In the genomic region with DNA sequence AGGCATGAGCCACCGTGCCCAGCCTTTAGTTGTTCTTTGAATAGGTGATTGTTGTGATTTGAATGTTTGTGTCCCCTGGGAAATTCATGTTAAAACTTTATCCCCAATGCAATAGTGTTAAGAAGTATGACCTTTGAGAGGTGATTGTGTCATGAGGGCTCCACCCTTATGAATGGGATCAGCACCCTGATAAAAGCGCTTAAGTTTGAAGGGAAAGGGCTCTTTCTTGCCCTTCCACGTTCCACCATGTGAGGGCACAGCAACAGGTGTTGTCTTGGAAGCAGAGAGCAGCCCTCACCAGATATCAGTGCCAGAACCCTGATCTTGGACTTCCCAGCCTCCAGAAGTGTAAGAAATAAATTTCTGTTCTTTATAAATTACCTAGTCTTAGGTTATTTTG, we compare ENCODE assay signal across 13 cellular contexts. TPM values are rescaled to one million over a fixed set of nuclear protein-coding genes. Genes with fewer than 3 reads are reported as not detected.
A peak's percentile ranks its signal among the peaks of the same experiment; 100 is the strongest.
DNase-seq lines count a peak whose midpoint lies in the region; ATAC-seq and TF ChIP-seq lines count a peak whose summit lies in the region.
"Had no signal": no experiment of that assay in that cellular context is flagged by ENCODE, and none has a peak within 500 bp of the region (broad histone marks: within the 10 kb centered on the region; RNA-seq: fewer than 3 reads in every experiment).

No MANE protein-coding gene starts in this region.

- POLR2A ChIA-PET in activated CD4-positive, alpha-beta T cell treated with anti-CD3 and anti-CD28 coated beads for 36 hours (lab: Charles Lee), result no interaction called here

- no peaks in the 10 kb centered on the region for H4K20me1 ChIP-seq in OCI-LY3 (ENCODE audit: insufficient read depth, low read length)

- no peak for ATAC-seq in activated CD4-positive, alpha-beta T cell treated with anti-CD3 and anti-CD28 coated beads for 36 hours
- no peak for ATAC-seq in upper lobe of right lung
- ATAC-seq: activated T-helper 17 cell treated with anti-CD3 and anti-CD28 coated beads, Interleukin-2, amount 50 U/mL, for 72 hours had no signal

- H3K4me3 ChIP-seq in OCI-LY3 (ENCODE audit: low read length) (no peak overlapping the region), endodermal cell (ENCODE audit: low read length) (no peak overlapping the region), upper lobe of right lung (no peak overlapping the region)

- H3K4me1 Mint-ChIP-seq in activated CD4-positive, alpha-beta T cell treated with anti-CD3 and anti-CD28 coated beads for 36 hours, result no peaks in the 10 kb centered on the region
- H3K4me1 Mint-ChIP-seq in endodermal cell, result peaks cover 3% of the 10 kb centered on the region
- H3K4me1 Mint-ChIP-seq: activated CD4-positive, alpha-beta T cell treated with anti-CD3 and anti-CD28 coated beads, Interleukin-2, amount 10 ng/mL, durations not matched to agents 24 days and 14 days; activated T-helper 17 cell treated with anti-CD3 and anti-CD28 coated beads, Interleukin-2, amount 50 U/mL, for 72 hours had no signal

- H3K4me2 ChIP-seq in OCI-LY3 (ENCODE audit: low read length), result no peak overlapping the region

- no peak overlapping the region for H3K27ac Mint-ChIP-seq in activated CD4-positive, alpha-beta T cell treated with anti-CD3 and anti-CD28 coated beads for 36 hours
- no peak overlapping the region for H3K27ac Mint-ChIP-seq in endodermal cell
- H3K27ac Mint-ChIP-seq: activated CD4-positive, alpha-beta T cell treated with anti-CD3 and anti-CD28 coated beads, Interleukin-2, amount 10 ng/mL, durations not matched to agents 24 days and 14 days; activated T-helper 17 cell treated with anti-CD3 and anti-CD28 coated beads, Interleukin-2, amount 50 U/mL, for 72 hours had no signal

- H3K36me3 Mint-ChIP-seq in activated CD4-positive, alpha-beta T cell treated with anti-CD3 and anti-CD28 coated beads for 36 hours (ENCODE audit: low read depth), result no peaks in the 10 kb centered on the region
- no peaks in the 10 kb centered on the region for H3K36me3 Mint-ChIP-seq in endodermal cell (ENCODE audit: low read depth)

- no peaks in the 10 kb centered on the region for H3K79me2 ChIP-seq in OCI-LY3 (ENCODE audit: low read length)

- TF ChIP-seq CTCF in OCI-LY3 (IDR thresholded peaks at IDR 0.05; ENCODE audit: low read depth, low read length) (peak; percentile 21; the same call in 1 of the 2 replicates), endodermal cell (conservative IDR thresholded peaks at IDR 0.05) (peak; percentile 58), upper lobe of right lung (IDR thresholded peaks at IDR 0.05) (peak; percentile 13)

- H3K9me3 Mint-ChIP-seq in activated CD4-positive, alpha-beta T cell treated with anti-CD3 and anti-CD28 coated beads for 36 hours (ENCODE audit: low read depth), result no peaks in the 10 kb centered on the region
- H3K9me3 Mint-ChIP-seq in endodermal cell, result peaks cover 44% of the 10 kb centered on the region
- H3K9me3 Mint-ChIP-seq: activated CD4-positive, alpha-beta T cell treated with anti-CD3 and anti-CD28 coated beads, Interleukin-2, amount 10 ng/mL, durations not matched to agents 24 days and 14 days; activated T-helper 17 cell treated with anti-CD3 and anti-CD28 coated beads, Interleukin-2, amount 50 U/mL, for 72 hours had no signal

- DNase-seq in activated CD4-positive, alpha-beta T cell treated with anti-CD3 and anti-CD28 coated beads for 36 hours, result peak; percentile 16
- DNase-seq in activated CD4-positive, alpha-beta T cell treated with anti-CD3 and anti-CD28 coated beads for 1 hour, result no peak
- DNase-seq in endodermal cell (peak; percentile 56), upper lobe of right lung (no peak), globus pallidus (ENCODE audit: low spot score) (no peak), germinal center (ENCODE audit: low spot score) (no peak)
- no peak for DNase-seq in activated CD4-positive, alpha-beta T cell treated with anti-CD3 and anti-CD28 coated beads for 48 hours
- DNase-seq: activated CD4-positive, alpha-beta T cell treated with anti-CD3 and anti-CD28 coated beads, Interleukin-2, amount 10 ng/mL, durations not matched to agents 24 days and 14 days; cerebellar nuclear complex; GOT3; SIG-M5 had no signal

- H3K9me3 ChIP-seq in OCI-LY3 (ENCODE audit: insufficient read depth, low read length) (no peaks in the 10 kb centered on the region), endodermal cell (ENCODE audit: control insufficient read depth, low read length) (no peaks in the 10 kb centered on the region), upper lobe of right lung (no peaks in the 10 kb centered on the region)

- H2AFZ ChIP-seq in OCI-LY3 (ENCODE audit: low read depth, low read length), result no peak overlapping the region

- whole genome bisulfite sequencing in endodermal cell (ENCODE audit: insufficient coverage in 1 of 2, insufficient read length in 1 of 2), 2 experiments, result 95% methylated on average over 3 of the region's 3 CpGs; no CpG with 5 or more reads in 1 of the 2 experiments

- intact Hi-C loops in activated CD4-positive, alpha-beta T cell treated with anti-CD3 and anti-CD28 coated beads for 36 hours (cut with DNase I, micrococcal nuclease), result no loop called here
- intact Hi-C loops in upper lobe of right lung (cut with DNase I), result no loop called here

- peaks cover 2% of the 10 kb centered on the region for H3K27me3 Mint-ChIP-seq in activated CD4-positive, alpha-beta T cell treated with anti-CD3 and anti-CD28 coated beads for 36 hours
- H3K27me3 Mint-ChIP-seq in endodermal cell (ENCODE audit: insufficient read depth), result peaks cover 1% of the 10 kb centered on the region
- H3K27me3 Mint-ChIP-seq: activated T-helper 17 cell treated with anti-CD3 and anti-CD28 coated beads, Interleukin-2, amount 50 U/mL, for 72 hours had no signal

- no peak overlapping the region for H3K27ac ChIP-seq in OCI-LY3 (ENCODE audit: low read length)
- H3K27ac ChIP-seq in endodermal cell (ENCODE audit: low read depth, low read length), result no peak overlapping the region
- no peak overlapping the region for H3K27ac ChIP-seq in upper lobe of right lung

- CTCF ChIA-PET in activated CD4-positive, alpha-beta T cell treated with anti-CD3 and anti-CD28 coated beads for 36 hours (lab: Charles Lee), result no interaction called here

- H3K9ac ChIP-seq in OCI-LY3 (ENCODE audit: low read length) (no peak overlapping the region), endodermal cell (ENCODE audit: extremely low read depth, low read length, poor library complexity, severe bottlenecking) (no peak overlapping the region)

- H3K27me3 ChIP-seq in OCI-LY3 (ENCODE audit: low read depth, low read length), result peaks cover 3% of the 10 kb centered on the region
- H3K27me3 ChIP-seq in endodermal cell (ENCODE audit: control insufficient read depth, insufficient read depth, low read length, poor library complexity, severe bottlenecking), result no peaks in the 10 kb centered on the region
- H3K27me3 ChIP-seq in upper lobe of right lung, result no peaks in the 10 kb centered on the region

- H3K36me3 ChIP-seq in OCI-LY3 (replicated peaks; ENCODE audit: low read depth, low read length) (no peaks in the 10 kb centered on the region), endodermal cell (ENCODE audit: control insufficient read depth, insufficient read depth, low read length) (no peaks in the 10 kb centered on the region), upper lobe of right lung (no peaks in the 10 kb centered on the region)

- H3K4me1 ChIP-seq in OCI-LY3 (ENCODE audit: low read length) (no peaks in the 10 kb centered on the region), endodermal cell (ENCODE audit: control insufficient read depth, insufficient read depth, low read length) (no peaks in the 10 kb centered on the region), upper lobe of right lung (no peaks in the 10 kb centered on the region)

- H3K4me3 Mint-ChIP-seq in activated CD4-positive, alpha-beta T cell treated with anti-CD3 and anti-CD28 coated beads for 36 hours, result no peak overlapping the region
- H3K4me3 Mint-ChIP-seq in endodermal cell, result no peak overlapping the region
- H3K4me3 Mint-ChIP-seq: activated CD4-positive, alpha-beta T cell treated with anti-CD3 and anti-CD28 coated beads, Interleukin-2, amount 10 ng/mL, durations not matched to agents 24 days and 14 days; activated T-helper 17 cell treated with anti-CD3 and anti-CD28 coated beads, Interleukin-2, amount 50 U/mL, for 72 hours had no signal

RNA-seq across cellular contexts. Expression of gene RP2, which starts 33.7 kb away (rescaled TPM):
- total RNA-seq in activated CD4-positive, alpha-beta T cell treated with anti-CD3 and anti-CD28 coated beads for 36 hours, result 1 to 10 TPM; 3.3 to 5.0 TPM
- total RNA-seq in endodermal cell, result 10 to 100 TPM; 11.8 to 12.1 TPM
- 18.7 TPM for polyA plus RNA-seq in endodermal cell (2013, experiment 1 of 2)
- 20.1 TPM for polyA plus RNA-seq in endodermal cell (2013, experiment 2 of 2)
- total RNA-seq in upper lobe of right lung, result 15.5 TPM

RNA-seq across cellular contexts. Expression of gene SLC9A7, which starts 44.2 kb away (rescaled TPM):
- 10 to 100 TPM; 16.3 to 19.2 TPM for total RNA-seq in activated CD4-positive, alpha-beta T cell treated with anti-CD3 and anti-CD28 coated beads for 36 hours
- total RNA-seq in endodermal cell, result 10 to 100 TPM; 23.7 to 25.3 TPM
- 1.8 TPM for polyA plus RNA-seq in endodermal cell (2013, experiment 1 of 2)
- 2.2 TPM for polyA plus RNA-seq in endodermal cell (2013, experiment 2 of 2)
- total RNA-seq in upper lobe of right lung, result 8.8 TPM

Comparison
In these comparisons a context has a peak if more than half of its experiments do, and no peak if none do; other contexts are left out.
1. DNase-seq: peak in activated CD4-positive, alpha-beta T cell treated with anti-CD3 and anti-CD28 coated beads for 36 hours (single experiment) and endodermal cell (single experiment); none in activated CD4-positive, alpha-beta T cell treated with anti-CD3 and anti-CD28 coated beads for 1 hour (single experiment), upper lobe of right lung (single experiment), globus pallidus (single experiment), germinal center (single experiment) and activated CD4-positive, alpha-beta T cell treated with anti-CD3 and anti-CD28 coated beads for 48 hours (single experiment).
2. Peak in every context shown above with its lines, with median percentiles within 50 percentile points of each other: CTCF ChIP-seq.